In the genomic region with DNA sequence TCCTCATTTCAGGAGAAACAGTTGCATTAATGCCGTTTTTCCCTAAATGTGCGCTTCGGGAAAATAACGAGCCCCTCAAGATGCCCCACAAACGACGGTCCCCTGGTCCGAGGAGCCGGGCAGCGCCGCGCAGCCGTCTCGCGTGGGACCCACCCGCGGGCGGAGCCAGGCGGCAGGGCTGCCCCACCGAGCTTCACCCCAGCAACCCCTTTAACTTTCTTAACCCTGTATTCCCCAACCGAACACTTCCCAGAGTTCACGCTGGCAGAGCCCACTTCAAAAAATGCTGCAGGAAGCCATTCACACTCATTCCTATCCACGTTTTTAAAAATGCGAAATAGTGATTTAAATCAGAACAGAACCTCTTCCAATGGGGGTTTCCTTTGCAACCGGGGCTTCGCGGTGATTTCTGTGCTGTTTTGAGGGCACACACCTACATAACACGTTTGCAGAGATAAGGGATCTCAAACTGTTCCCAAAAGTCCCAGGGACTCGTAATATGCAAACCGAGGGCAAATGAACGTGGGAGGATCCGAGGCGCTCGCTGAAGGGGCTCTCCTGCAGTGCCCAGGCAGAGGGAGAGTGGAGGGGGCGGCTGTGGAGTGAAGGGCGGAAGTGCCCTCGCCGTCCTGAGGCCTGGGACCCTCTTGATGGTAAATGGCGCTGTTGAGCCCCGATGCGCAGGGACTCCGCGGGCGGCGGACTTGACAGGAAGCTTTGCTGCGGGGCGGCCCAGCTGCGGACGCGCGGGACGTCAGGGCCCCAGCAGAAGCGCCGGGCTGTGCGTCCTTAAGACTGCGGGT, we compare ENCODE assay signal across 8 cellular contexts.
DNase-seq lines count a peak whose midpoint lies in the region; ATAC-seq, FAIRE-seq and TF ChIP-seq lines count a peak whose summit lies in the region.

No MANE protein-coding gene starts in this region.

- POLR2A ChIA-PET in GM12878 (lab: Charles Lee): interaction anchor here (0.5 to 1.3 kb wide), 2 partner anchors 52 to 123 kb away, joined by 3 to 4 read pairs; no protein-coding TSS in a partner anchor

- CTCF ChIA-PET in GM12878 (lab: Yijun Ruan, JAX): interaction anchor here (1.0 to 5.6 kb wide), 6 partner anchors 13 to 481 kb away, joined by 3 to 29 read pairs (median 4); no protein-coding TSS in a partner anchor

- ATAC-seq in GM19455 (IDR thresholded peaks at IDR 0.05; ENCODE audit: unreplicated experiment) (peak; percentile 81), HG03460 (IDR thresholded peaks at IDR 0.05; ENCODE audit: unreplicated experiment) (peak; percentile 90), GM12878 (peak; percentile 97)

- no peak for TF ChIP-seq POLR2A in GM12878 (IDR thresholded peaks at IDR 0.05; ENCODE audit: low read depth, low read length)

- 7% methylated on average over 55 of the region's 55 CpGs for WGBS in GM12878 (ENCODE audit: insufficient coverage, insufficient replicate concordance, low lambda C conversion rate, missing lambda C conversion rate)

- H3K9me3 ChIP-seq in GM12878 (replicated peaks; ENCODE audit: control insufficient read depth, insufficient read depth, low read length): no peaks in the 10 kb centered on the region

- no peaks in the 10 kb centered on the region for H4K20me1 ChIP-seq in GM12878 (ENCODE audit: control insufficient read depth, insufficient read depth)

- H3K4me1 ChIP-seq in GM12878 (ENCODE audit: control insufficient read depth, insufficient read depth, low read length): no peaks in the 10 kb centered on the region

- RAD21 ChIA-PET in GM12878 (lab: Charles Lee; ENCODE audit: unreplicated experiment): interaction anchor here (0.7 to 1.3 kb wide), 3 partner anchors 52 to 102 kb away, joined by 3 to 6 read pairs (median 3); no protein-coding TSS in a partner anchor

- peak overlapping the region; percentile 84 for H3K4me2 ChIP-seq in GM12878 (ENCODE audit: control insufficient read depth, insufficient read depth)

- no peaks in the 10 kb centered on the region for H3K36me3 ChIP-seq in GM12878 (ENCODE audit: control insufficient read depth in 2 of 2, insufficient read depth in 2 of 2, low read length in 1 of 2)

- no peaks in the 10 kb centered on the region for H3K27me3 ChIP-seq in GM12878 (replicated peaks in 1 of 2; ENCODE audit: control insufficient read depth in 2 of 2, insufficient read depth in 2 of 2, low read length in 1 of 2)

- SMC1A ChIA-PET in GM12878 (lab: Charles Lee; ENCODE audit: uncharacterized antibody, unreplicated experiment): interaction anchor here (0.7 to 1.5 kb wide), 7 partner anchors 8 to 126 kb away, joined by 3 to 11 read pairs (median 3); no protein-coding TSS in a partner anchor

- peak; percentile 92 for DNase-seq in DMS 273 (lab: John Stamatoyannopoulos, UW; ENCODE audit: unreplicated experiment)
- peak; percentile 73 for DNase-seq in SK-MEL-5 (ENCODE audit: low read depth, low spot score)
- DNase-seq in GM12878 (ENCODE audit: low read depth, low spot score): peak; percentile 20
- peak; percentile 71 for DNase-seq in iPS-NIHi11 (ENCODE audit: low spot score)
- peak; percentile 25 for DNase-seq in stimulated activated CD4-positive, alpha-beta T cell treated with anti-CD3 and anti-CD28 coated beads, Interleukin-12 subunit alpha, Interleukin-12 subunit beta, amount 100 ng/mL, for 4 hours
- no peak for DNase-seq in superior temporal gyrus (ENCODE audit: extremely low spot score)

- intact Hi-C loops in GM12878 (cut with micrococcal nuclease; ENCODE audit: unreplicated experiment): loop anchor here (5.0 kb wide), 1 partner anchor 97 kb away; no protein-coding TSS in a partner anchor

- H3K27ac ChIP-seq in GM12878 (ENCODE audit: control insufficient read depth, insufficient read depth): no peak overlapping the region

- BruUV-seq in GM12878 (replicated peaks; lab: Mats Ljungman, UMichigan): TSS peak; percentile 78

- peak overlapping the region; percentile 66 for H3K4me3 ChIP-seq in GM12878

- 0 out of 2 replicates have a peak overlapping the region, but pooled peaks have one; percentile 16 for H3K9ac ChIP-seq in GM12878 (ENCODE audit: control insufficient read depth, insufficient read depth, low read length)

- TF ChIP-seq RAD21 in GM12878 (IDR thresholded peaks at IDR 0.05; ENCODE audit: insufficient read depth, low read depth, low read length): no peak

- in situ Hi-C loops in SK-MEL-5 (cut with HindIII; ENCODE audit: low pct_unique_long_range_greater_than_20kb, low sequenced_read_pairs): no loop called here
- in situ Hi-C loops in GM12878 (cut with MboI): no loop called here

- H2AFZ ChIP-seq in GM12878 (ENCODE audit: control insufficient read depth, low read depth, low read length): peak overlapping the region; percentile 79

- H3K79me2 ChIP-seq in GM12878 (ENCODE audit: control insufficient read depth, insufficient read depth, low read length): no peaks in the 10 kb centered on the region

- peak; percentile 4 to 13; a peak in 1 of 4 replicates for TF ChIP-seq EP300 in GM12878 (IDR thresholded peaks at IDR 0.05; ENCODE audit: borderline replicate concordance in 1 of 2, control insufficient read depth in 1 of 2, low read depth in 2 of 2, low read length in 2 of 2)

- peak; percentile 49 for FAIRE-seq in GM12878 (lab: Jason Lieb, UNC)

- no peak; a peak in 1 of 6 replicates for TF ChIP-seq CTCF in GM12878 (IDR thresholded peaks at IDR 0.05 in 2 of 3, conservative IDR thresholded peaks at IDR 0.05 in 1 of 3; ENCODE audit: control insufficient read depth in 2 of 3, extremely low read depth in 1 of 3, insufficient read depth in 1 of 3, low read depth in 3 of 3, low read length in 3 of 3)

TF ChIP-seq in GM12878, 131 proteins besides CTCF, POLR2A, EP300 and RAD21 (continues in another document):
- TF ChIP-seq EGR1 (IDR thresholded peaks at IDR 0.05; ENCODE audit: borderline replicate concordance in 1 of 2, low read depth in 2 of 2, low read length in 2 of 2): peak in 1 of 2 experiments; percentile 25; a peak in 1 of 3 replicates
- TF ChIP-seq, protein P1, sequence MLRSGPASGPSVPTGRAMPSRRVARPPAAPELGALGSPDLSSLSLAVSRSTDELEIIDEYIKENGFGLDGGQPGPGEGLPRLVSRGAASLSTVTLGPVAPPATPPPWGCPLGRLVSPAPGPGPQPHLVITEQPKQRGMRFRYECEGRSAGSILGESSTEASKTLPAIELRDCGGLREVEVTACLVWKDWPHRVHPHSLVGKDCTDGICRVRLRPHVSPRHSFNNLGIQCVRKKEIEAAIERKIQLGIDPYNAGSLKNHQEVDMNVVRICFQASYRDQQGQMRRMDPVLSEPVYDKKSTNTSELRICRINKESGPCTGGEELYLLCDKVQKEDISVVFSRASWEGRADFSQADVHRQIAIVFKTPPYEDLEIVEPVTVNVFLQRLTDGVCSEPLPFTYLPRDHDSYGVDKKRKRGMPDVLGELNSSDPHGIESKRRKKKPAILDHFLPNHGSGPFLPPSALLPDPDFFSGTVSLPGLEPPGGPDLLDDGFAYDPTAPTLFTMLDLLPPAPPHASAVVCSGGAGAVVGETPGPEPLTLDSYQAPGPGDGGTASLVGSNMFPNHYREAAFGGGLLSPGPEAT (IDR thresholded peaks at IDR 0.05; ENCODE audit: low read depth): peak; percentile 56; the same call in 1 of the 2 replicates
- peak; percentile 89 for TF ChIP-seq GATAD2B (conservative IDR thresholded peaks at IDR 0.05; ENCODE audit: low read depth)
- TF ChIP-seq RAD51 (IDR thresholded peaks at IDR 0.05): no peak
- TF ChIP-seq EED (IDR thresholded peaks at IDR 0.05; ENCODE audit: low read depth): no peak
- TF ChIP-seq ZNF24 (IDR thresholded peaks at IDR 0.05): 0 out of 2 replicates have a peak, but pooled peaks have one; percentile 48
- TF ChIP-seq, protein P2, sequence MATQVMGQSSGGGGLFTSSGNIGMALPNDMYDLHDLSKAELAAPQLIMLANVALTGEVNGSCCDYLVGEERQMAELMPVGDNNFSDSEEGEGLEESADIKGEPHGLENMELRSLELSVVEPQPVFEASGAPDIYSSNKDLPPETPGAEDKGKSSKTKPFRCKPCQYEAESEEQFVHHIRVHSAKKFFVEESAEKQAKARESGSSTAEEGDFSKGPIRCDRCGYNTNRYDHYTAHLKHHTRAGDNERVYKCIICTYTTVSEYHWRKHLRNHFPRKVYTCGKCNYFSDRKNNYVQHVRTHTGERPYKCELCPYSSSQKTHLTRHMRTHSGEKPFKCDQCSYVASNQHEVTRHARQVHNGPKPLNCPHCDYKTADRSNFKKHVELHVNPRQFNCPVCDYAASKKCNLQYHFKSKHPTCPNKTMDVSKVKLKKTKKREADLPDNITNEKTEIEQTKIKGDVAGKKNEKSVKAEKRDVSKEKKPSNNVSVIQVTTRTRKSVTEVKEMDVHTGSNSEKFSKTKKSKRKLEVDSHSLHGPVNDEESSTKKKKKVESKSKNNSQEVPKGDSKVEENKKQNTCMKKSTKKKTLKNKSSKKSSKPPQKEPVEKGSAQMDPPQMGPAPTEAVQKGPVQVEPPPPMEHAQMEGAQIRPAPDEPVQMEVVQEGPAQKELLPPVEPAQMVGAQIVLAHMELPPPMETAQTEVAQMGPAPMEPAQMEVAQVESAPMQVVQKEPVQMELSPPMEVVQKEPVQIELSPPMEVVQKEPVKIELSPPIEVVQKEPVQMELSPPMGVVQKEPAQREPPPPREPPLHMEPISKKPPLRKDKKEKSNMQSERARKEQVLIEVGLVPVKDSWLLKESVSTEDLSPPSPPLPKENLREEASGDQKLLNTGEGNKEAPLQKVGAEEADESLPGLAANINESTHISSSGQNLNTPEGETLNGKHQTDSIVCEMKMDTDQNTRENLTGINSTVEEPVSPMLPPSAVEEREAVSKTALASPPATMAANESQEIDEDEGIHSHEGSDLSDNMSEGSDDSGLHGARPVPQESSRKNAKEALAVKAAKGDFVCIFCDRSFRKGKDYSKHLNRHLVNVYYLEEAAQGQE (IDR thresholded peaks at IDR 0.05; ENCODE audit: low read depth, low read length): no peak
- TF ChIP-seq, protein P3, sequence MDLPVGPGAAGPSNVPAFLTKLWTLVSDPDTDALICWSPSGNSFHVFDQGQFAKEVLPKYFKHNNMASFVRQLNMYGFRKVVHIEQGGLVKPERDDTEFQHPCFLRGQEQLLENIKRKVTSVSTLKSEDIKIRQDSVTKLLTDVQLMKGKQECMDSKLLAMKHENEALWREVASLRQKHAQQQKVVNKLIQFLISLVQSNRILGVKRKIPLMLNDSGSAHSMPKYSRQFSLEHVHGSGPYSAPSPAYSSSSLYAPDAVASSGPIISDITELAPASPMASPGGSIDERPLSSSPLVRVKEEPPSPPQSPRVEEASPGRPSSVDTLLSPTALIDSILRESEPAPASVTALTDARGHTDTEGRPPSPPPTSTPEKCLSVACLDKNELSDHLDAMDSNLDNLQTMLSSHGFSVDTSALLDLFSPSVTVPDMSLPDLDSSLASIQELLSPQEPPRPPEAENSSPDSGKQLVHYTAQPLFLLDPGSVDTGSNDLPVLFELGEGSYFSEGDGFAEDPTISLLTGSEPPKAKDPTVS (IDR thresholded peaks at IDR 0.05; ENCODE audit: low read depth, low read length): no peak
- peak; percentile 86 for TF ChIP-seq IKZF1 (conservative IDR thresholded peaks at IDR 0.05)
